In genomic region chr5:143086851-143087637, GRCh38 we compare ENCODE assay signal across 12 cellular contexts.
DNase-seq lines count a peak whose midpoint lies in the region; ATAC-seq and TF ChIP-seq lines count a peak whose summit lies in the region.
"Had no signal": no experiment of that assay in that cellular context is flagged by ENCODE, and none has a peak within 500 bp of the region (broad histone marks: within the 10 kb centered on the region; RNA-seq: fewer than 3 reads in every experiment).

No MANE protein-coding gene starts in this region.

- no peaks in the 10 kb centered on the region for H3F3A ChIP-seq in MM.1S (ENCODE audit: insufficient read depth, low read length)

- H3K27me3 ChIP-seq in heart left ventricle (no peaks in the 10 kb centered on the region), MM.1S (replicated peaks; ENCODE audit: insufficient read depth, low read length) (no peaks in the 10 kb centered on the region)
- H3K27me3 ChIP-seq: BLaER1, breast epithelium had no signal

- H3K36me3 ChIP-seq in heart left ventricle (no peaks in the 10 kb centered on the region), MM.1S (replicated peaks; ENCODE audit: insufficient read depth, low read length) (no peaks in the 10 kb centered on the region)
- H3K36me3 ChIP-seq: breast epithelium had no signal

- 58 to 74% (median 72%) methylated on average over 5 of the region's 5 CpGs for WGBS in heart left ventricle, 4 donors

- no peaks in the 10 kb centered on the region for H3K79me2 ChIP-seq in MM.1S (ENCODE audit: low read length)

- no peak for TF ChIP-seq POLR2A in heart left ventricle (IDR thresholded peaks at IDR 0.05)

- H3K9me3 ChIP-seq in heart left ventricle (no peaks in the 10 kb centered on the region), MM.1S (replicated peaks; ENCODE audit: insufficient read depth, low read length) (no peaks in the 10 kb centered on the region)
- H3K9me3 ChIP-seq: BLaER1, breast epithelium had no signal

- intact Hi-C loops in heart left ventricle (cut with DNase I): no loop called here

- ATAC-seq in heart left ventricle (peak; percentile 38 to 61 (median 48)), HG02588 (IDR thresholded peaks at IDR 0.05; ENCODE audit: unreplicated experiment) (no peak)

- peak overlapping the region in 3 of 12 donors; percentile 16 to 52 (median 17) for H3K27ac ChIP-seq in heart left ventricle
- H3K27ac ChIP-seq in MM.1S (ENCODE audit: low read length): no peak overlapping the region
- no peak overlapping the region for H3K27ac ChIP-seq in caudate nucleus (ENCODE audit: low read depth, low read length)
- H3K27ac ChIP-seq: BLaER1 had no signal

- peak; percentile 75 for DNase-seq in A172 (ENCODE audit: low spot score)
- peak; percentile 63 for DNase-seq in GM04504 (ENCODE audit: low read depth)
- DNase-seq in SHP77 treated with DMSO at 0.1 percent for 48 hours (lab: John Stamatoyannopoulos, UW): peak; percentile 26
- no peak for DNase-seq in heart left ventricle
- DNase-seq in hippocampal formation (lab: John Stamatoyannopoulos, UW): no peak
- DNase-seq in MM.1S: no peak
- DNase-seq in caudate nucleus (lab: John Stamatoyannopoulos, UW): no peak
- DNase-seq: NCI-H1092 treated with DMSO at 0.1 percent for 48 hours, occipital lobe had no signal

- H3K9me2 ChIP-seq in MM.1S (replicated peaks; ENCODE audit: insufficient read depth, low read length): no peaks in the 10 kb centered on the region

- H3K4me2 ChIP-seq in MM.1S (ENCODE audit: low read depth, low read length): no peak overlapping the region
- H3K4me2 ChIP-seq: BLaER1 had no signal

- H4K20me1 ChIP-seq in MM.1S (ENCODE audit: insufficient read depth, low read length): no peaks in the 10 kb centered on the region
- H4K20me1 ChIP-seq: BLaER1 had no signal

- TF ChIP-seq CTCF in heart left ventricle (IDR thresholded peaks at IDR 0.05): no peak
- TF ChIP-seq CTCF in MM.1S (IDR thresholded peaks at IDR 0.05; ENCODE audit: low read length): no peak

- H3K4me3 ChIP-seq in heart left ventricle: no peak overlapping the region
- H3K4me3 ChIP-seq in MM.1S (ENCODE audit: low read length): no peak overlapping the region
- H3K4me3 ChIP-seq: BLaER1, breast epithelium had no signal

- H2AFZ ChIP-seq in MM.1S (ENCODE audit: low read length): no peak overlapping the region

- H3K4me1 ChIP-seq in heart left ventricle (peaks cover 0 to 34% (median 8%) of the 10 kb centered on the region in 12 donors), MM.1S (ENCODE audit: low read length) (no peaks in the 10 kb centered on the region)
- H3K4me1 ChIP-seq: BLaER1, breast epithelium had no signal

- H3K9ac ChIP-seq in MM.1S (ENCODE audit: low read length): no peak overlapping the region
- H3K9ac ChIP-seq: BLaER1 had no signal

Comparison
In these comparisons a context has a peak if more than half of its experiments do, and no peak if none do; other contexts are left out.
1. DNase-seq: peak in A172 (single experiment), GM04504 (single experiment) and SHP77 treated with DMSO at 0.1 percent for 48 hours (single experiment); none in heart left ventricle (0 of 5), hippocampal formation (0 of 2), MM.1S (single experiment) and caudate nucleus (0 of 61).